8 cellular contexts compared by ENCODE assay signal in the genomic region with DNA sequence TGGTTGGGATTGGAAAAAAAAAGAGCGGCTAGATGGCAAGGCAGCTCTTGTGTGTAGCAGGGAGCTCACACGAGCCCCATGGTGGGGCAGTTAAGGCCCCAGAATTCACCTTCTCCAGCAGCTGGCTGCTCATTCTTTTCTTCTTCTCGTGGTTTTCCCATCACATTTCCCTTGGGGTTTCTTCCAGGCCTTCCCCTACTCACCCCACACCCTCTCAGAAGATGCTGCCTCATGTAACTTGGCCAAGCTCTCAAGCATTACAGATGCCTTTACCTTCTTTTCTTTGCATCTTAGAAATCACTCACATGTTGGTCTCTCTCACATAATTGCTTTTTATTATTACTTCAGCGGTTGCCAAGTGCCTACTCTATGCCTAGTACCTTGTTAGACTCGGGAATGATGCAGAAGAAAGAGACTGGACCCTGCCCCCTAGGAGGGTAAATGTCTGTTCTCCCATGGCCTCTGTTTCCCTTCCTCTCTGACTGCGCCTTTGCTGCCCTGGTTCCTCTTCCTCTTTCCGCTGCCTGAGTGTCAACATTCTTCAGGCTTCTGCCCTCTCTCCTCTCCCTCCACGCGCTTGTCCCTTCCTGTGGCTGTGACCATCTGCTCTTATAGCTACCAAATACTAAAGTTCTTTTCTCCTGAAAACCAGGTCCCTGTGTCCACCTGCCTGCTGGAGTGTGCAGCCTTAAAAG. TPM values are rescaled to one million over a fixed set of nuclear protein-coding genes. Genes with fewer than 3 reads are reported as not detected.
DNase-seq lines count a peak whose midpoint lies in the region; ATAC-seq, FAIRE-seq and TF ChIP-seq lines count a peak whose summit lies in the region.

No MANE protein-coding gene starts in this region.

- no peak overlapping the region for H2AFZ ChIP-seq in astrocyte (ENCODE audit: low read depth, low read length)

- peaks cover 0 to 81% (median 0%) of the 10 kb centered on the region in 11 experiments; a peak in 3 of 22 replicates for H4K20me1 ChIP-seq in BLaER1 treated with 17β-estradiol and CSF1 and Interleukin-3, amounts not matched to agents 10 nM and 100 nM
- peaks cover 3% of the 10 kb centered on the region for H4K20me1 ChIP-seq in astrocyte (ENCODE audit: insufficient read depth, low read length)

- no peak for TF ChIP-seq CTCF in astrocyte (IDR thresholded peaks at IDR 0.05; ENCODE audit: insufficient read depth, low read depth, low read length)

- ATAC-seq in GM19328 (IDR thresholded peaks at IDR 0.05; ENCODE audit: unreplicated experiment), result no peak
- no peak for ATAC-seq in HG03521 (IDR thresholded peaks at IDR 0.05; ENCODE audit: unreplicated experiment)

- peak; percentile 53 to 71 for DNase-seq in Kasumi-1 (lab: John Stamatoyannopoulos, UW)
- DNase-seq in astrocyte (ENCODE audit: low read depth), result no peak
- DNase-seq in medulla oblongata (ENCODE audit: extremely low spot score), result peak; percentile 81
- no peak for DNase-seq in posterior vena cava (ENCODE audit: low spot score)
- DNase-seq in NCI-H1092 (lab: John Stamatoyannopoulos, UW), result no peak

- no peaks in the 10 kb centered on the region for H3K27me3 ChIP-seq in BLaER1 treated with 17β-estradiol and CSF1 and Interleukin-3, amounts not matched to agents 10 nM and 100 nM
- H3K27me3 ChIP-seq in astrocyte (ENCODE audit: insufficient read depth, low read length), result no peaks in the 10 kb centered on the region

- peak overlapping the region in 8 of 10 experiments; percentile 11 to 54 (median 32); a peak in 13 of 20 replicates for H3K4me3 ChIP-seq in BLaER1 treated with 17β-estradiol and CSF1 and Interleukin-3, amounts not matched to agents 10 nM and 100 nM
- no peak overlapping the region for H3K4me3 ChIP-seq in astrocyte (ENCODE audit: insufficient read depth, low read depth, low read length)

- H3K27ac ChIP-seq in BLaER1 treated with 17β-estradiol and CSF1 and Interleukin-3, amounts not matched to agents 10 nM and 100 nM, result peak overlapping the region; percentile 90 to 99 (median 96)
- H3K27ac ChIP-seq in astrocyte (ENCODE audit: low read depth, low read length), result peak overlapping the region; percentile 83

- FAIRE-seq in astrocyte (lab: Jason Lieb, UNC), result no peak

- no peaks in the 10 kb centered on the region; a peak in 1 of 22 replicates for H3K9me3 ChIP-seq in BLaER1 treated with 17β-estradiol and CSF1 and Interleukin-3, amounts not matched to agents 10 nM and 100 nM (replicated peaks in 1 of 11)
- no peaks in the 10 kb centered on the region for H3K9me3 ChIP-seq in astrocyte (ENCODE audit: insufficient read depth, low read depth, low read length)

- H3K79me2 ChIP-seq in astrocyte (ENCODE audit: insufficient read depth, low read length), result peaks cover 60% of the 10 kb centered on the region

- peaks cover 1% of the 10 kb centered on the region for H3K9me3 Mint-ChIP-seq in astrocyte (ENCODE audit: unreplicated experiment)

- H3K36me3 Mint-ChIP-seq in astrocyte (ENCODE audit: low read depth, unreplicated experiment), result peaks cover 4% of the 10 kb centered on the region

- intact Hi-C loops in posterior vena cava (cut with DNase I), result no loop called here

- peak overlapping the region; percentile 69 to 94 (median 86) for H3K4me2 ChIP-seq in BLaER1 treated with 17β-estradiol and CSF1 and Interleukin-3, amounts not matched to agents 10 nM and 100 nM
- peak overlapping the region; percentile 67 for H3K4me2 ChIP-seq in astrocyte (ENCODE audit: low read length)

- peak overlapping the region; percentile 92 for H3K27ac Mint-ChIP-seq in astrocyte (ENCODE audit: unreplicated experiment)

- H3K9ac ChIP-seq in BLaER1 treated with 17β-estradiol and CSF1 and Interleukin-3, amounts not matched to agents 10 nM and 100 nM, result peak overlapping the region; percentile 77 to 92 (median 85)
- H3K9ac ChIP-seq in astrocyte (ENCODE audit: low read length), result peak overlapping the region; percentile 5

- peaks cover 5 to 34% (median 26%) of the 10 kb centered on the region in 11 experiments; a peak in 17 of 22 replicates for H3K36me3 ChIP-seq in BLaER1 treated with 17β-estradiol and CSF1 and Interleukin-3, amounts not matched to agents 10 nM and 100 nM
- H3K36me3 ChIP-seq in astrocyte (ENCODE audit: insufficient read depth, low read length), result peaks cover 3% of the 10 kb centered on the region

- peak overlapping the region; percentile 2 for H3K4me3 Mint-ChIP-seq in astrocyte (ENCODE audit: unreplicated experiment)

- peaks cover 36% of the 10 kb centered on the region for H3K4me1 Mint-ChIP-seq in astrocyte (ENCODE audit: low read depth, unreplicated experiment)

- no peaks in the 10 kb centered on the region for H3K27me3 Mint-ChIP-seq in astrocyte (ENCODE audit: low read depth, unreplicated experiment)

- H3K4me1 ChIP-seq in BLaER1 treated with 17β-estradiol and CSF1 and Interleukin-3, amounts not matched to agents 10 nM and 100 nM, result peaks cover 45 to 97% (median 94%) of the 10 kb centered on the region in 10 experiments
- peaks cover 40% of the 10 kb centered on the region for H3K4me1 ChIP-seq in astrocyte (ENCODE audit: insufficient read depth, low read length)

RNA-seq across cellular contexts. Expression of a gene that starts 28.6 kb away (rescaled TPM):
- 9.9 and 11.3 TPM in 2 replicates for total RNA-seq in astrocyte
- 10 to 100 TPM; 16.3 to 19.8 TPM for total RNA-seq in posterior vena cava

Comparison
In these comparisons a context has a peak if more than half of its experiments do, and no peak if none do; other contexts are left out.
1. DNase-seq: peak in Kasumi-1 (2 of 2) and medulla oblongata (single experiment); none in astrocyte (single experiment), posterior vena cava (single experiment) and NCI-H1092 (single experiment).